Comparison of ENCODE assay signal across 13 cellular contexts in genomic region chr10:125117941-125118630, GRCh38. TPM values are rescaled to one million over a fixed set of nuclear protein-coding genes. Genes with fewer than 3 reads are reported as not detected.
A peak's percentile ranks its signal among the peaks of the same experiment; 100 is the strongest.
DNase-seq lines count a peak whose midpoint lies in the region; ATAC-seq and FAIRE-seq lines count a peak whose summit lies in the region.
"Had no signal": no experiment of that assay in that cellular context is flagged by ENCODE, and none has a peak within 500 bp of the region (broad histone marks: within the 10 kb centered on the region; RNA-seq: fewer than 3 reads in every experiment).

No MANE protein-coding gene starts in this region.

- ATAC-seq in left cardiac atrium (peak in 1 of 2 donors; percentile 24), HG02938 (IDR thresholded peaks at IDR 0.05; ENCODE audit: unreplicated experiment) (no peak)
- ATAC-seq: left lung had no signal

- DNase-seq in AG08395 (ENCODE audit: low spot score): peak; percentile 22
- DNase-seq in caudate nucleus (lab: John Stamatoyannopoulos, UW): peak in 19 of 61 donors; percentile 11 to 55 (median 22)
- DNase-seq in left cardiac atrium: peak; percentile 55
- DNase-seq in pons (ENCODE audit: low spot score): peak; percentile 73
- no peak for DNase-seq in NAMALWA (ENCODE audit: low spot score)
- DNase-seq in activated naive CD4-positive, alpha-beta T cell treated with anti-CD3 and anti-CD28 coated beads, Interleukin-2, amount 50 U/mL, for 16 hours: no peak
- no peak for DNase-seq in frontal cortex (ENCODE audit: low spot score in 2 of 2)
- DNase-seq: activated T-cell treated with anti-CD3 and anti-CD28 coated beads, Interleukin-2, amount 50 U/mL, for 48 hours; GF-D8; left lung; NCI-H1930 had no signal

- H3K27ac ChIP-seq in caudate nucleus (ENCODE audit: low read depth, low read length): peak overlapping the region; percentile 67

- intact Hi-C loops in left cardiac atrium (cut with DNase I): no loop called here

- FAIRE-seq in frontal cortex (lab: Jason Lieb, UNC): no peak
- FAIRE-seq: RCC 7860 had no signal

RNA-seq across cellular contexts. Expression of gene CTBP2, which starts 42.3 kb away (rescaled TPM):
- total RNA-seq in left cardiac atrium (10 to 100 TPM; 30.8 to 36.8 TPM), frontal cortex (32.6 TPM)

Comparison
In these comparisons a context has a peak if more than half of its experiments do, and no peak if none do; other contexts are left out.
1. DNase-seq: peak in AG08395 (single experiment), left cardiac atrium (single experiment) and pons (single experiment); none in NAMALWA (single experiment), activated naive CD4-positive, alpha-beta T cell treated with anti-CD3 and anti-CD28 coated beads, Interleukin-2, amount 50 U/mL, for 16 hours (single experiment) and frontal cortex (0 of 2).